31 cellular contexts compared by ENCODE assay signal in genomic region chr4:148822572-148823418, GRCh38.
"Had no signal": no experiment of that assay in that cellular context is flagged by ENCODE, and none has a peak within 500 bp of the region (broad histone marks: within the 10 kb centered on the region; RNA-seq: fewer than 3 reads in every experiment).

No MANE protein-coding gene starts in this region.

- ATAC-seq: activated CD8-positive, alpha-beta T cell treated with anti-CD3 and anti-CD28 coated beads for 36 hours; activated T-cell treated with anti-CD3 and anti-CD28 coated beads, Interleukin-2, amount 50 U/mL, for 72 hours; activated T-helper 17 cell treated with anti-CD3 and anti-CD28 coated beads, Interleukin-2, amount 50 U/mL, for 72 hours had no signal

- H3K4me3 ChIP-seq: ascending aorta, SJCRH30, SK-N-MC had no signal

- H3K9me3 ChIP-seq: ascending aorta, SJCRH30 had no signal

- H3K27me3 Mint-ChIP-seq: activated CD4-positive, alpha-beta T cell treated with anti-CD3 and anti-CD28 coated beads, Interleukin-2, amount 10 ng/mL, durations not matched to agents 24 days and 14 days; activated CD8-positive, alpha-beta T cell treated with anti-CD3 and anti-CD28 coated beads for 36 hours; activated naive CD8-positive, alpha-beta T cell treated with anti-CD3 and anti-CD28 coated beads, Interleukin-2, amount 10 ng/mL, durations not matched to agents 7 days and 5 days; activated T-helper 17 cell treated with anti-CD3 and anti-CD28 coated beads, Interleukin-2, amount 50 U/mL, for 72 hours had no signal

- H3K27ac ChIP-seq: ascending aorta, KMS-11, SJCRH30, SK-N-MC had no signal

- H3K9me3 Mint-ChIP-seq: activated CD8-positive, alpha-beta T cell treated with anti-CD3 and anti-CD28 coated beads for 36 hours; activated naive CD4-positive, alpha-beta T cell treated with anti-CD3 and anti-CD28 coated beads, Interleukin-2, amount 50 U/mL, for 24 hours; activated T-helper 17 cell treated with anti-CD3 and anti-CD28 coated beads, Interleukin-2, amount 50 U/mL, for 72 hours had no signal

- H3K4me1 Mint-ChIP-seq: activated CD4-positive, alpha-beta T cell treated with anti-CD3 and anti-CD28 coated beads, Interleukin-2, amount 10 ng/mL, durations not matched to agents 24 days and 14 days; activated naive CD4-positive, alpha-beta T cell treated with anti-CD3 and anti-CD28 coated beads, Interleukin-2, amount 50 U/mL, for 24 hours; activated naive CD8-positive, alpha-beta T cell treated with anti-CD3 and anti-CD28 coated beads, Interleukin-2, amount 10 ng/mL, durations not matched to agents 7 days and 5 days; activated T-helper 17 cell treated with anti-CD3 and anti-CD28 coated beads, Interleukin-2, amount 50 U/mL, for 72 hours had no signal

- DNase-seq: activated CD4-positive, alpha-beta T cell treated with anti-CD3 and anti-CD28 coated beads, Interleukin-2, amount 10 ng/mL, durations not matched to agents 24 days and 14 days; activated CD4-positive, alpha-beta T cell treated with anti-CD3 and anti-CD28 coated beads, Interleukin-2, amount 50 U/mL, for 4 hours; activated CD8-positive, alpha-beta T cell treated with anti-CD3 and anti-CD28 coated beads for 36 hours; activated effector memory CD4-positive, alpha-beta T cell treated with anti-CD3 and anti-CD28 coated beads, Interleukin-2, amount 50 U/mL, for 16 hours; activated naive CD4-positive, alpha-beta T cell treated with Interleukin-2 at 50 U/mL for 16 hours; activated naive CD8-positive, alpha-beta T cell treated with anti-CD3 and anti-CD28 coated beads, Interleukin-2, amount 10 ng/mL, durations not matched to agents 7 days and 5 days; activated T-cell treated with anti-CD3 and anti-CD28 coated beads, Interleukin-2, amount 50 U/mL, for 1 hour; activated T-cell treated with anti-CD3 and anti-CD28 coated beads, Interleukin-2, amount 50 U/mL, for 72 hours; amygdala; MM.1S; MV-4-11; NCI-H1092 treated with DMSO at 0.1 percent for 48 hours; NCI-H1417; NCI-H146; NCI-H187; NCI-H2029 treated with DMSO at 0.1 percent for 48 hours; NCI-H2107; NCI-H2171; NCI-H510A; NCI-H526; NCI-H748 treated with DMSO at 0.1 percent for 48 hours; NK-92 treated with Interleukin-12 subunit alpha and Interleukin-12 subunit beta, amount 100 ng/mL, for 24 hours; OCI-M1; Right ventricle myocardium superior; SJCRH30; T1000 had no signal

- H3K4me3 Mint-ChIP-seq: activated CD4-positive, alpha-beta T cell treated with anti-CD3 and anti-CD28 coated beads, Interleukin-2, amount 10 ng/mL, durations not matched to agents 24 days and 14 days; activated CD8-positive, alpha-beta T cell treated with anti-CD3 and anti-CD28 coated beads for 36 hours; activated naive CD4-positive, alpha-beta T cell treated with anti-CD3 and anti-CD28 coated beads, Interleukin-2, amount 50 U/mL, for 24 hours; activated naive CD8-positive, alpha-beta T cell treated with anti-CD3 and anti-CD28 coated beads, Interleukin-2, amount 10 ng/mL, durations not matched to agents 7 days and 5 days; activated T-cell treated with anti-CD3 and anti-CD28 coated beads, Interleukin-2, amount 50 U/mL, for 72 hours; activated T-helper 17 cell treated with anti-CD3 and anti-CD28 coated beads, Interleukin-2, amount 50 U/mL, for 72 hours had no signal

- H3K27ac Mint-ChIP-seq: activated CD4-positive, alpha-beta T cell treated with anti-CD3 and anti-CD28 coated beads, Interleukin-2, amount 10 ng/mL, durations not matched to agents 24 days and 14 days; activated CD8-positive, alpha-beta T cell treated with anti-CD3 and anti-CD28 coated beads for 36 hours; activated naive CD4-positive, alpha-beta T cell treated with anti-CD3 and anti-CD28 coated beads, Interleukin-2, amount 50 U/mL, for 24 hours; activated naive CD8-positive, alpha-beta T cell treated with anti-CD3 and anti-CD28 coated beads, Interleukin-2, amount 10 ng/mL, durations not matched to agents 7 days and 5 days; activated T-cell treated with anti-CD3 and anti-CD28 coated beads, Interleukin-2, amount 50 U/mL, for 72 hours; activated T-helper 17 cell treated with anti-CD3 and anti-CD28 coated beads, Interleukin-2, amount 50 U/mL, for 72 hours had no signal

- H3K36me3 Mint-ChIP-seq: activated naive CD8-positive, alpha-beta T cell treated with anti-CD3 and anti-CD28 coated beads, Interleukin-2, amount 10 ng/mL, durations not matched to agents 7 days and 5 days had no signal

- H3K36me3 ChIP-seq: ascending aorta, SJCRH30 had no signal

- H3K4me1 ChIP-seq: ascending aorta, SJCRH30 had no signal

- H3K27me3 ChIP-seq: ascending aorta, SJCRH30 had no signal
